ENCODE assay signal across 31 cellular contexts in the genomic region with DNA sequence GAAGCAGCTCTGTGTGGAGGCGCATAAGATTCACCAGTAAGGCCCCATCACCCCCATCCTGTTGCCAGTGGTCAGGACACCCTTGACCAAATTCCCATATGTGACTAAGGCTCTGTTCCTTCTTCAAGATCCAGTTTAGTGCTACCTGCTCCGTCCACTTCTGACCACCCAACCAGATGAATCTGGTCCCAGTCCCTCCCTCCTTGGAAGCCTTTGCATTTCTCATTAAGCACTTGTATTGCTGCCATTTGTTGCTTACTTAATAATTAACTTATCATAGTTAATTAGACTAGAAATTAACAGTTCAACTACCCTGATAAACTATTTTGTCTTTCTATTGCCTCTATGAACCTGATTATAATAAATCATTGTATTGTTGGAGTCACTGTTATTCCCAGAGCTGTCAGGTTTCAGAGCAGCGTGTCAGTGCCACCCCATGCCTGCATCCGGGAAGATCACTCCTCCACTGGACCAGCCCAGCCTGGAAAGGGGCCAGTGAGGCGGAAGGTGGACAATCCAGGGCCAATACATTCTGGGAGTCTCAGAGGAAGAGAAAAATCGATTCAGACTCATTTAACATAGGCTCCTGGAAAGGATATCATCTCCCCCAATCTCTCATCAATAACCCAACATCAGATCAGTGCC. TPM values are rescaled to one million over a fixed set of nuclear protein-coding genes. Genes with fewer than 3 reads are reported as not detected.
"Had no signal": no experiment of that assay in that cellular context is flagged by ENCODE, and none has a peak within 500 bp of the region (broad histone marks: within the 10 kb centered on the region; RNA-seq: fewer than 3 reads in every experiment).

No MANE protein-coding gene starts in this region.

- H3K36me3 ChIP-seq: colonic mucosa, heart left ventricle, left ventricle myocardium inferior, neutrophil, right atrium auricular region, tibial nerve, upper lobe of right lung, vagina had no signal

- H3K4me3 ChIP-seq: colonic mucosa, heart left ventricle, left ventricle myocardium inferior, lung, right atrium auricular region, testis, tibial nerve, upper lobe of right lung, vagina had no signal

- DNase-seq: colonic mucosa; dermis blood vessel endothelial cell; effector CD4-positive, alpha-beta T cell; endodermal cell; heart left ventricle; hippocampal formation; left ventricle myocardium inferior; mesendoderm; naive thymus-derived CD8-positive, alpha-beta T cell; posterior cingulate gyrus; stimulated activated CD4-positive, alpha-beta T cell treated with anti-CD3 and anti-CD28 coated beads, Interleukin-15, amount 100 ng/mL, for 24 hours; stimulated activated CD4-positive, alpha-beta T cell treated with anti-CD3 and anti-CD28 coated beads, Interleukin-1b, Interleukin-23, amount 100 ng/mL, for 48 hours; stimulated activated CD4-positive, alpha-beta T cell treated with anti-CD3 and anti-CD28 coated beads, Interleukin-4, amount 100 ng/mL, for 24 hours; stimulated activated naive B cell treated with anti-CD40 and anti-IgM and Interleukin-4, amounts not matched to agents 10 μg/mL and 1 μg/mL and 100 μg/mL, for 72 hours; stimulated activated naive CD8-positive, alpha-beta T cell treated with anti-CD3 and anti-CD28 coated beads, Interleukin-15, amount 100 ng/mL, for 72 hours; testis; upper lobe of right lung had no signal

- H3K27me3 ChIP-seq: colonic mucosa, heart left ventricle, neutrophil, right atrium auricular region, testis, tibial nerve, upper lobe of right lung, vagina had no signal

- H3K4me1 ChIP-seq: colonic mucosa, heart left ventricle, left ventricle myocardium inferior, right atrium auricular region, testis, tibial nerve, upper lobe of right lung, vagina had no signal

- ATAC-seq: heart left ventricle; naive thymus-derived CD8-positive, alpha-beta T cell; stimulated activated naive B cell treated with anti-CD40 and anti-IgM and Interleukin-4, amounts not matched to agents 10 μg/mL and 1 μg/mL and 100 μg/mL, for 72 hours; stimulated activated naive CD8-positive, alpha-beta T cell treated with anti-CD3 and anti-CD28 coated beads, Interleukin-15, amount 100 ng/mL, for 72 hours; upper lobe of right lung had no signal

- H3K27ac ChIP-seq: colonic mucosa, heart left ventricle, left ventricle myocardium inferior, neutrophil, right atrium auricular region, testis, tibial nerve, upper lobe of right lung, vagina had no signal

- H3K9me3 ChIP-seq: colonic mucosa, heart left ventricle, left ventricle myocardium inferior, neutrophil, right atrium auricular region, testis, upper lobe of right lung, vagina had no signal

RNA-seq across cellular contexts. Expression of gene NAT8, which starts 9.5 kb away (rescaled TPM):
- total RNA-seq: cerebellum; dermis blood vessel endothelial cell; endodermal cell; endothelial cell of umbilical vein; fibroblast of lung; frontal cortex; glomerular endothelial cell; heart left ventricle; left ventricle myocardium inferior; lung; mononuclear cell; naive thymus-derived CD8-positive, alpha-beta T cell; osteocyte; pulmonary artery endothelial cell; right atrium auricular region; subcutaneous adipose tissue; testis; tibial nerve; upper lobe of right lung; vagina had no signal
